22 cellular contexts compared by ENCODE assay signal in the genomic region with DNA sequence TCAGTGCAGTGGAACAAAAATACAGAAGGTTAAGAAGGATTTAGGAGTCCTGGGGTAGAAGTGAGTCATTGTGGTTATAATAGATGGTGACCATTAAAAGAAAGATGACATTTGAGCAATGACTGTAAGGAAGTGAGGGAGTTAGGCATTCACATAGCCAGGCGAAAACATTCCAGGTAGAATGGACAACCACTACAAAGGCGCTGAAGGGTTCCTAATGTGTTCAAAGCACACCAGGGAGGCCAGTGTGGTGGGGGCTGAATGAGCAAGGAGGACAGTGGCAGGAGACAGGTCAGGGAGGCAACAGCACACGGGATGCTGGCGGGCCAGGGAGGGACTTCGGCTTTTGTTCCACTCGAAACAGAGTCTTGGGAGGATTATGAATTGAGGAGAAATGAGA.
"Had no signal": no experiment of that assay in that cellular context is flagged by ENCODE, and none has a peak within 500 bp of the region (broad histone marks: within the 10 kb centered on the region; RNA-seq: fewer than 3 reads in every experiment).

No MANE protein-coding gene starts in this region.

- H3K27ac ChIP-seq: cardiac muscle cell, hepatocyte, left lung, right atrium auricular region, transverse colon, vagina had no signal

- DNase-seq: activated CD4-positive, alpha-beta T cell treated with anti-CD3 and anti-CD28 coated beads, Interleukin-2, amount 50 U/mL, for 1 hour; activated CD8-positive, alpha-beta memory T cell treated with anti-CD3 and anti-CD28 coated beads, Interleukin-2, amount 50 U/mL, for 48 hours; activated effector memory CD4-positive, alpha-beta T cell treated with Interleukin-2 at 50 U/mL for 16 hours; activated naive CD4-positive, alpha-beta T cell treated with anti-CD3 and anti-CD28 coated beads, Interleukin-2, amount 50 U/mL, for 16 hours; activated T-cell treated with anti-CD3 and anti-CD28 coated beads, Interleukin-2, amount 50 U/mL, for 48 hours; aorta; dermis blood vessel endothelial cell; effector memory CD8-positive, alpha-beta T cell; foreskin fibroblast; left lung; stimulated activated CD4-positive, alpha-beta T cell treated with anti-CD3 and anti-CD28 coated beads, Interleukin-2, amount 100 ng/mL, for 48 hours; transverse colon had no signal

- H3K4me3 Mint-ChIP-seq: effector memory CD8-positive, alpha-beta T cell; mesothelial cell of epicardium; natural killer cell treated with Interleukin-12 subunit alpha and Interleukin-12 subunit beta and Interleukin-15 and Interleukin-18, amount 100 ng/mL, for 72 hours; stimulated activated naive CD8-positive, alpha-beta T cell treated with anti-CD3 and anti-CD28 coated beads, Interleukin-15, Interleukin-2, amounts not matched to agents 100 ng/mL and 50 ng/mL, for 24 hours; T-helper 1 cell treated with Interleukin-12 subunit alpha and Interleukin-12 subunit beta and Interleukin-4 antibody, amounts not matched to agents 30 μg/mL and 1 μg/mL, for 36 hours had no signal

- H2AFZ ChIP-seq: hepatocyte had no signal

- H3K27ac Mint-ChIP-seq: effector memory CD8-positive, alpha-beta T cell; mesothelial cell of epicardium; natural killer cell treated with Interleukin-12 subunit alpha and Interleukin-12 subunit beta and Interleukin-15 and Interleukin-18, amount 100 ng/mL, for 72 hours; progenitor cell of endocrine pancreas; stimulated activated naive CD8-positive, alpha-beta T cell treated with anti-CD3 and anti-CD28 coated beads, Interleukin-15, Interleukin-2, amounts not matched to agents 100 ng/mL and 50 ng/mL, for 24 hours; T-helper 1 cell treated with Interleukin-12 subunit alpha and Interleukin-12 subunit beta and Interleukin-4 antibody, amounts not matched to agents 30 μg/mL and 1 μg/mL, for 36 hours had no signal

- H3K4me1 Mint-ChIP-seq: mesothelial cell of epicardium had no signal

- H3K4me1 ChIP-seq: left lung, right atrium auricular region, transverse colon, vagina had no signal

- H3K36me3 ChIP-seq: cardiac muscle cell, left lung, right atrium auricular region, transverse colon, vagina had no signal

- H3K27me3 Mint-ChIP-seq: effector memory CD8-positive, alpha-beta T cell; natural killer cell treated with Interleukin-12 subunit alpha and Interleukin-12 subunit beta and Interleukin-15 and Interleukin-18, amount 100 ng/mL, for 72 hours; progenitor cell of endocrine pancreas; stimulated activated naive CD8-positive, alpha-beta T cell treated with anti-CD3 and anti-CD28 coated beads, Interleukin-15, Interleukin-2, amounts not matched to agents 100 ng/mL and 50 ng/mL, for 24 hours had no signal

- H3K79me2 ChIP-seq: hepatocyte had no signal

- H3K9me3 Mint-ChIP-seq: mesothelial cell of epicardium; stimulated activated naive CD8-positive, alpha-beta T cell treated with anti-CD3 and anti-CD28 coated beads, Interleukin-15, Interleukin-2, amounts not matched to agents 100 ng/mL and 50 ng/mL, for 24 hours; T-helper 1 cell treated with Interleukin-12 subunit alpha and Interleukin-12 subunit beta and Interleukin-4 antibody, amounts not matched to agents 30 μg/mL and 1 μg/mL, for 36 hours had no signal

- H3K4me2 ChIP-seq: hepatocyte had no signal

- H3K9me3 ChIP-seq: left lung, right atrium auricular region, transverse colon, vagina had no signal

- H3K27me3 ChIP-seq: cardiac muscle cell, hepatocyte, left lung, right atrium auricular region, transverse colon, vagina had no signal

- H3K4me3 ChIP-seq: cardiac muscle cell, hepatocyte, left lung, right atrium auricular region, transverse colon, vagina had no signal

- H3K36me3 Mint-ChIP-seq: mesothelial cell of epicardium; natural killer cell treated with Interleukin-12 subunit alpha and Interleukin-12 subunit beta and Interleukin-15 and Interleukin-18, amount 100 ng/mL, for 72 hours had no signal

- ATAC-seq: activated CD4-positive, CD25-positive, alpha-beta regulatory T cell treated with anti-CD3 and anti-CD28 coated beads, Interleukin-2, amount 50 U/mL, for 24 hours; effector memory CD8-positive, alpha-beta T cell; left lung; natural killer cell treated with Interleukin-12 subunit alpha and Interleukin-12 subunit beta and Interleukin-15 and Interleukin-18, amount 100 ng/mL, for 72 hours had no signal
